ENCODE assay signal across 20 cellular contexts in genomic region chr12:120104924-120105323, GRCh38.
"Had no signal": no experiment of that assay in that cellular context is flagged by ENCODE, and none has a peak within 500 bp of the region (broad histone marks: within the 10 kb centered on the region; RNA-seq: fewer than 3 reads in every experiment).

No MANE protein-coding gene starts in this region.

- H3K27me3 Mint-ChIP-seq: activated naive CD8-positive, alpha-beta T cell treated with anti-CD3 and anti-CD28 coated beads, Interleukin-2, amount 10 ng/mL, durations not matched to agents 7 days and 5 days; effector memory CD8-positive, alpha-beta T cell; T-helper 17 cell had no signal

- ATAC-seq: activated CD8-positive, alpha-beta T cell treated with anti-CD3 and anti-CD28 coated beads, Interleukin-2, amount 10 ng/mL, durations not matched to agents 7 days and 5 days; effector memory CD8-positive, alpha-beta T cell; heart left ventricle; left lobe of liver; psoas muscle; T-helper 17 cell had no signal

- H3K4me3 ChIP-seq: breast epithelium, heart left ventricle, psoas muscle, sigmoid colon, thoracic aorta had no signal

- H3K27ac ChIP-seq: breast epithelium, epithelial cell of prostate, heart left ventricle, psoas muscle, sigmoid colon, thoracic aorta had no signal

- DNase-seq: activated CD4-positive, alpha-beta T cell treated with anti-CD3 and anti-CD28 coated beads for 48 hours; activated CD8-positive, alpha-beta memory T cell treated with anti-CD3 and anti-CD28 coated beads, Interleukin-2, amount 50 U/mL, for 4 hours; activated CD8-positive, alpha-beta T cell treated with anti-CD3 and anti-CD28 coated beads, Interleukin-2, amount 10 ng/mL, durations not matched to agents 7 days and 5 days; activated gamma-delta T cell treated with Interleukin-2 at 50 U/mL for 16 hours; activated naive CD8-positive, alpha-beta T cell treated with anti-CD3 and anti-CD28 coated beads, Interleukin-2, amount 10 ng/mL, durations not matched to agents 7 days and 5 days; dermis blood vessel endothelial cell; effector memory CD8-positive, alpha-beta T cell; foreskin melanocyte; mammary epithelial cell; psoas muscle; sigmoid colon; stimulated activated CD4-positive, alpha-beta T cell treated with anti-CD3 and anti-CD28 coated beads, Interleukin-12 subunit alpha, Interleukin-12 subunit beta, amount 100 ng/mL, for 4 hours; stimulated activated CD4-positive, alpha-beta T cell treated with anti-CD3 and anti-CD28 coated beads, Interleukin-2, amount 100 ng/mL, for 24 hours; T-helper 17 cell had no signal

- H3K4me3 Mint-ChIP-seq: activated CD8-positive, alpha-beta T cell treated with anti-CD3 and anti-CD28 coated beads, Interleukin-2, amount 10 ng/mL, durations not matched to agents 7 days and 5 days; activated naive CD8-positive, alpha-beta T cell treated with anti-CD3 and anti-CD28 coated beads, Interleukin-2, amount 10 ng/mL, durations not matched to agents 7 days and 5 days; effector memory CD8-positive, alpha-beta T cell; nephron; T-helper 17 cell had no signal

- H3K9me3 Mint-ChIP-seq: activated naive CD8-positive, alpha-beta T cell treated with anti-CD3 and anti-CD28 coated beads, Interleukin-2, amount 10 ng/mL, durations not matched to agents 7 days and 5 days; effector memory CD8-positive, alpha-beta T cell; nephron had no signal

- H3K27me3 ChIP-seq: breast epithelium, heart left ventricle, sigmoid colon had no signal

- H3K27ac Mint-ChIP-seq: activated CD8-positive, alpha-beta T cell treated with anti-CD3 and anti-CD28 coated beads, Interleukin-2, amount 10 ng/mL, durations not matched to agents 7 days and 5 days; activated naive CD8-positive, alpha-beta T cell treated with anti-CD3 and anti-CD28 coated beads, Interleukin-2, amount 10 ng/mL, durations not matched to agents 7 days and 5 days; effector memory CD8-positive, alpha-beta T cell; T-helper 17 cell had no signal

- H3K36me3 ChIP-seq: breast epithelium had no signal

- H3K9me3 ChIP-seq: breast epithelium, heart left ventricle, psoas muscle, sigmoid colon, thoracic aorta had no signal
